Comparison of ENCODE assay signal across 14 cellular contexts in the genomic region with DNA sequence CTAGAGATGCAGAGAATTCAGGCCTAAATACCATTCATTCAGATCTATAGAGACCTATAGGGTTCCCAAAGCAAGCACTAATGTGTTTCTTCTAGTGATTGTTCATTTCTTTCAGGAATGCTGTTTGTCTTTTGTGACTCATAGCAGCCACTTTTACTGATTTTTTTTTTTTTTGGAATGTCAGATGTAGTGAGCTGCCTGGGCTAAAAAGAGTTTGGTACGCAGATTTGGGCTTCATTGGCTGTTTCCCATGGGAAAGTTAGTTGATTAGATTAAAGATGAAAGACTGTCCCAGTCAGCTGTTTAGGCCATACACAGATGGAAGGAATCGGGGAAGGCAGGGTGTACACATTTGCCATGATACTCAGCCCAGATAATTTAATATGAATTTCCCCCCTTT.
DNase-seq lines count a peak whose midpoint lies in the region; ATAC-seq and TF ChIP-seq lines count a peak whose summit lies in the region.
"Had no signal": no experiment of that assay in that cellular context is flagged by ENCODE, and none has a peak within 500 bp of the region (broad histone marks: within the 10 kb centered on the region; RNA-seq: fewer than 3 reads in every experiment).

No MANE protein-coding gene starts in this region.

- H3K4me1 ChIP-seq in spleen, result peaks cover 13 to 57% (median 42%) of the 10 kb centered on the region in 6 donors

- DNase-seq in A172 (ENCODE audit: low spot score) (peak; percentile 76), GM03348 (ENCODE audit: low spot score) (peak; percentile 38), amniotic epithelial cell (ENCODE audit: low read depth) (peak; percentile 61), kidney tubule cell (ENCODE audit: low spot score) (peak; percentile 39), spleen (no peak), NCI-H1092 treated with DMSO at 0.1 percent for 48 hours (lab: John Stamatoyannopoulos, UW) (no peak)
- no peak for DNase-seq in activated effector memory CD4-positive, alpha-beta T cell treated with anti-CD3 and anti-CD28 coated beads, Interleukin-2, amount 50 U/mL, for 16 hours
- DNase-seq: activated CD4-positive, alpha-beta T cell treated with anti-CD3 and anti-CD28 coated beads, Interleukin-2, amount 10 ng/mL, durations not matched to agents 7 days and 5 days; foreskin melanocyte; midbrain; SHP77 treated with DMSO at 0.1 percent for 48 hours; stimulated activated naive B cell treated with anti-CD40 and anti-IgM and Interleukin-4, amounts not matched to agents 10 μg/mL and 1 μg/mL and 100 μg/mL, for 72 hours had no signal

- ATAC-seq in esophagus mucosa, result no peak
- ATAC-seq: stimulated activated naive B cell treated with anti-CD40 and anti-IgM and Interleukin-4, amounts not matched to agents 10 μg/mL and 1 μg/mL and 100 μg/mL, for 72 hours had no signal

- TF ChIP-seq CTCF in spleen (IDR thresholded peaks at IDR 0.05 in 8 of 11, conservative IDR thresholded peaks at IDR 0.05 in 3 of 11), result no peak

- peak overlapping the region in 2 of 8 donors; percentile 61 to 74 for H3K27ac ChIP-seq in spleen
- H3K27ac ChIP-seq: BLaER1 had no signal

- 88 to 93% (median 92%) methylated on average over 2 of the region's 2 CpGs for WGBS in spleen, 5 donors

- peaks cover 0 to 11% (median 0%) of the 10 kb centered on the region in 8 donors for H3K9me3 ChIP-seq in spleen

- no peaks in the 10 kb centered on the region for H3K27me3 ChIP-seq in spleen (replicated peaks in 1 of 7)
- H3K27me3 ChIP-seq: BLaER1 had no signal

- intact Hi-C loops in spleen (cut with DNase I; ENCODE audit: low total_unique reads), result no loop called here

- no peaks in the 10 kb centered on the region for H3K36me3 ChIP-seq in spleen
- H3K36me3 ChIP-seq: BLaER1 had no signal

- TF ChIP-seq POLR2A in spleen (IDR thresholded peaks at IDR 0.05), result no peak

- no peak overlapping the region for H3K4me3 ChIP-seq in spleen
- H3K4me3 ChIP-seq: BLaER1 had no signal

Comparison
In these comparisons a context has a peak if more than half of its experiments do, and no peak if none do; other contexts are left out.
1. DNase-seq: peak in A172 (single experiment), GM03348 (single experiment), amniotic epithelial cell (single experiment) and kidney tubule cell (single experiment); none in spleen (single experiment), activated effector memory CD4-positive, alpha-beta T cell treated with anti-CD3 and anti-CD28 coated beads, Interleukin-2, amount 50 U/mL, for 16 hours (single experiment) and NCI-H1092 treated with DMSO at 0.1 percent for 48 hours (single experiment).